1 cellular context compared by ENCODE assay signal in the genomic region with DNA sequence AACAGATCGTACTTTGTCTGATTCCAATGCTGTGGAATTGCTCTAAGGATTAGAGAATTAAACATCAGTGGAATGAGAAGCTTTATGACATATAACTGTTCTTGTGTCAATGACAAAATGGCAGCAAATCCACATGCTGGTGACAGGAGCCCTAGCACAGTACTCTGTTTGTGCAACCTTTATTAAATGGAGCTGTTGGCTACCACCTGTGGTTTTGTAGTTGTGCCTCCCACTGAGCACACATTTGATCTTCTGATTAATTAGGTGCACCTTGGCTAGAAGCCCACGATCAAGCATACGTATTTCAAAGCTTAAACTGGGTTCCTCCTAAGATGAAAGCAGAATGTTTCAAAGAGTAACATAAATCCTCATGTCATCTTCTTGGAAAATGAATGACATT.
TF ChIP-seq lines count a peak whose summit lies in the region.

No MANE protein-coding gene starts in this region.

TF ChIP-seq in HCT116, 20 proteins besides CTCF, POLR2A, EP300 and RAD21 (continued from another document):
- TF ChIP-seq, protein P1, sequence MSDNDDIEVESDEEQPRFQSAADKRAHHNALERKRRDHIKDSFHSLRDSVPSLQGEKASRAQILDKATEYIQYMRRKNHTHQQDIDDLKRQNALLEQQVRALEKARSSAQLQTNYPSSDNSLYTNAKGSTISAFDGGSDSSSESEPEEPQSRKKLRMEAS (IDR thresholded peaks at IDR 0.05) = no peak
